ENCODE assay signal across 18 cellular contexts in the genomic region with DNA sequence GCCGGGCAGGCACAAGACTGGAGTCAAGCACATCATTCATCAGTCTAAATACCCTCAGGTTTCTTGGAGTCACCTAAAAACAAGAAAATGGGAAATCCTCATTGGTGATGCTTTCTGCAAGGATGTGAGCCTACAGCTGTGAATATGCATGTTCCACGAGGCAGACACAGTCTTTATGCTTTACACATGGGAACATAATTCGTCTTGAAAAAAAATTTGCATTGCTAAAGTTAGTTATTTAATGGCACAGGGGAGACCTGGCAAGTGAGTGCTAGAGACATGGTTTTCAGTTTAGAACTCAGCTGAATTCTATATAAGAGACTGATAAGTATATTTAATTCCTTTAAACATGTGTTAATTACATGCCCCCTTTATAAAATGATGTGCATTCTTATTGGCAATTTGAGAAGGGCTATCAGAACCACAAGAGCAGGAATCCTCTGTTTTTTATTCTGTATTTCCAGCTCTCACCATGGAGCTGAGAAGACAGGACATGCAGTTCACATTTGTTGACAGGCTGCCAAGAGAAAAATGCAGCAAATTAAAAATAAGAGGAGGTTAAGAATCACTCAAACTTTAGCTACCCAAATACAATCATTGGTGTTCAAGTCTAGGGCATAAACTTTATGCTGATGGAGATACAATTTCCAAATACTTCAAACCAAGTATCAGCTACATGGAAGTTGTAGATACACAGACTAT.
DNase-seq lines count a peak whose midpoint lies in the region; ATAC-seq and TF ChIP-seq lines count a peak whose summit lies in the region.
"Had no signal": no experiment of that assay in that cellular context is flagged by ENCODE, and none has a peak within 500 bp of the region (broad histone marks: within the 10 kb centered on the region; RNA-seq: fewer than 3 reads in every experiment).

No MANE protein-coding gene starts in this region.

- peaks cover 8% of the 10 kb centered on the region for H3K9me3 Mint-ChIP-seq in T-helper 2 cell treated with Interferon-gamma antibody and Interleukin-4, amounts not matched to agents 5 μg/mL and 100 μg/mL, for 36 hours
- H3K9me3 Mint-ChIP-seq in activated naive CD4-positive, alpha-beta T cell treated with anti-CD3 and anti-CD28 coated beads, Interleukin-2, amount 50 U/mL, for 72 hours: peaks cover 0 to 8% of the 10 kb centered on the region in 2 donors

- H3K4me1 Mint-ChIP-seq in T-helper 2 cell treated with Interferon-gamma antibody and Interleukin-4, amounts not matched to agents 5 μg/mL and 100 μg/mL, for 36 hours (ENCODE audit: low read depth): no peaks in the 10 kb centered on the region
- H3K4me1 Mint-ChIP-seq: immature natural killer cell had no signal

- TF ChIP-seq CTCF in right atrium auricular region (IDR thresholded peaks at IDR 0.05): no peak
- TF ChIP-seq CTCF in upper lobe of left lung (IDR thresholded peaks at IDR 0.05): no peak

- peak; percentile 47 for ATAC-seq in Right ventricle myocardium superior (ENCODE audit: poor library complexity)
- no peak for ATAC-seq in activated naive CD4-positive, alpha-beta T cell treated with anti-CD3 and anti-CD28 coated beads, Interleukin-2, amount 50 U/mL, for 72 hours
- ATAC-seq in upper lobe of left lung (ENCODE audit: low FRiP score in 2 of 2): no peak
- no peak for ATAC-seq in HG02588 (IDR thresholded peaks at IDR 0.05; ENCODE audit: unreplicated experiment)
- ATAC-seq: activated CD8-positive, alpha-beta T cell treated with anti-CD3 and anti-CD28 coated beads for 36 hours; CD8-positive, alpha-beta T cell had no signal

- no peak overlapping the region for H3K27ac Mint-ChIP-seq in T-helper 2 cell treated with Interferon-gamma antibody and Interleukin-4, amounts not matched to agents 5 μg/mL and 100 μg/mL, for 36 hours
- no peak overlapping the region for H3K27ac Mint-ChIP-seq in activated naive CD4-positive, alpha-beta T cell treated with anti-CD3 and anti-CD28 coated beads, Interleukin-2, amount 50 U/mL, for 72 hours
- H3K27ac Mint-ChIP-seq: activated CD8-positive, alpha-beta T cell treated with anti-CD3 and anti-CD28 coated beads for 36 hours; CD8-positive, alpha-beta T cell; immature natural killer cell had no signal

- no peak overlapping the region for H3K9ac ChIP-seq in SK-N-MC (ENCODE audit: insufficient read length)

- TF ChIP-seq EP300 in upper lobe of left lung (IDR thresholded peaks at IDR 0.05): no peak

- no peaks in the 10 kb centered on the region for H3K27me3 Mint-ChIP-seq in T-helper 2 cell treated with Interferon-gamma antibody and Interleukin-4, amounts not matched to agents 5 μg/mL and 100 μg/mL, for 36 hours (ENCODE audit: low read depth)
- H3K27me3 Mint-ChIP-seq: activated CD8-positive, alpha-beta T cell treated with anti-CD3 and anti-CD28 coated beads for 36 hours had no signal

- H3K4me3 Mint-ChIP-seq in T-helper 2 cell treated with Interferon-gamma antibody and Interleukin-4, amounts not matched to agents 5 μg/mL and 100 μg/mL, for 36 hours: no peak overlapping the region
- H3K4me3 Mint-ChIP-seq: activated CD8-positive, alpha-beta T cell treated with anti-CD3 and anti-CD28 coated beads for 36 hours; CD8-positive, alpha-beta T cell; immature natural killer cell had no signal

- no peak overlapping the region for H3K27ac ChIP-seq in right atrium auricular region
- H3K27ac ChIP-seq in SK-N-MC: no peak overlapping the region
- H3K27ac ChIP-seq in upper lobe of left lung: no peak overlapping the region
- H3K27ac ChIP-seq: adrenal gland, colonic mucosa, vagina, WERI-Rb-1 had no signal

- WGBS in upper lobe of left lung, 2 donors: 68 to 70% methylated on average over 3 of the region's 3 CpGs

- H3K4me1 ChIP-seq in right atrium auricular region (peaks cover 0 to 19% of the 10 kb centered on the region in 2 donors), upper lobe of left lung (no peaks in the 10 kb centered on the region)
- H3K4me1 ChIP-seq: adrenal gland, colonic mucosa had no signal

- H3K36me3 ChIP-seq in right atrium auricular region: no peaks in the 10 kb centered on the region
- H3K36me3 ChIP-seq in SK-N-MC (ENCODE audit: insufficient read depth, low read length): no peaks in the 10 kb centered on the region
- H3K36me3 ChIP-seq in upper lobe of left lung: no peaks in the 10 kb centered on the region
- H3K36me3 ChIP-seq: adrenal gland, colonic mucosa, vagina, WERI-Rb-1 had no signal

- H3K4me3 ChIP-seq in right atrium auricular region (no peak overlapping the region), SK-N-MC (peak overlapping the region; percentile 20; the same call in 1 of the 2 replicates), upper lobe of left lung (no peak overlapping the region)
- H3K4me3 ChIP-seq: adrenal gland, colonic mucosa, vagina had no signal

- DNase-seq in Right ventricle myocardium superior (no peak), right atrium auricular region (ENCODE audit: low spot score) (no peak), SK-N-MC (ENCODE audit: low read depth, low spot score) (no peak), fibroblast of peridontal ligament (ENCODE audit: extremely low read depth) (peak; percentile 18), upper lobe of left lung (no peak)
- DNase-seq in T-helper 2 cell treated with Interferon-gamma antibody and Interleukin-4, amounts not matched to agents 5 μg/mL and 100 μg/mL, for 36 hours (ENCODE audit: low spot score): no peak
- DNase-seq in activated naive CD4-positive, alpha-beta T cell treated with anti-CD3 and anti-CD28 coated beads, Interleukin-2, amount 50 U/mL, for 72 hours (ENCODE audit: low spot score in 2 of 2): no peak
- DNase-seq: activated CD8-positive, alpha-beta T cell treated with anti-CD3 and anti-CD28 coated beads for 36 hours; adrenal gland; CD8-positive, alpha-beta T cell; colonic mucosa; immature natural killer cell; KG1; midbrain; NCI-H1417; WERI-Rb-1 had no signal

- TF ChIP-seq POLR2A in upper lobe of left lung (IDR thresholded peaks at IDR 0.05): no peak

- no peaks in the 10 kb centered on the region for H3K36me3 Mint-ChIP-seq in T-helper 2 cell treated with Interferon-gamma antibody and Interleukin-4, amounts not matched to agents 5 μg/mL and 100 μg/mL, for 36 hours (ENCODE audit: low read depth)
- peaks cover 0 to 5% of the 10 kb centered on the region in 2 donors for H3K36me3 Mint-ChIP-seq in activated naive CD4-positive, alpha-beta T cell treated with anti-CD3 and anti-CD28 coated beads, Interleukin-2, amount 50 U/mL, for 72 hours
- H3K36me3 Mint-ChIP-seq: CD8-positive, alpha-beta T cell; immature natural killer cell had no signal

- H3K9me3 ChIP-seq in right atrium auricular region (peaks cover 0 to 7% of the 10 kb centered on the region in 2 donors), SK-N-MC (ENCODE audit: low read depth, low read length) (no peaks in the 10 kb centered on the region), upper lobe of left lung (no peaks in the 10 kb centered on the region)
- H3K9me3 ChIP-seq: adrenal gland, colonic mucosa, vagina had no signal

- H3K27me3 ChIP-seq in right atrium auricular region: no peaks in the 10 kb centered on the region
- H3K27me3 ChIP-seq in upper lobe of left lung: no peaks in the 10 kb centered on the region
- H3K27me3 ChIP-seq: adrenal gland, colonic mucosa, vagina had no signal

- intact Hi-C loops in Right ventricle myocardium superior (cut with DNase I): no loop called here
